ENCODE assay signal across 8 cellular contexts in genomic region chr2:177393381-177393780, GRCh38. TPM values are rescaled to one million over a fixed set of nuclear protein-coding genes. Genes with fewer than 3 reads are reported as not detected.
DNase-seq lines count a peak whose midpoint lies in the region; ATAC-seq, FAIRE-seq and TF ChIP-seq lines count a peak whose summit lies in the region.

No MANE protein-coding gene starts in this region.

- intact Hi-C loops in CD4-positive, alpha-beta T cell (cut with DNase I, micrococcal nuclease): loop anchor here (5.0 to 10.0 kb wide), 4 partner anchors 126 to 229 kb away; partner anchors contain the start of gene NFE2L2 (in 1 of the 2)
- intact Hi-C loops in ascending aorta (cut with DNase I) (loop anchor here (5.0 kb wide), 1 partner anchor 231 kb away; no protein-coding TSS in a partner anchor), left lung (cut with DNase I) (no loop called here)

- ATAC-seq in CD4-positive, alpha-beta T cell (ENCODE audit: poor library complexity): peak; percentile 31
- no peak for ATAC-seq in left lung
- ATAC-seq in HG02885 (IDR thresholded peaks at IDR 0.05; ENCODE audit: poor library complexity, unreplicated experiment): no peak

- peaks cover 17% of the 10 kb centered on the region for H3K36me3 Mint-ChIP-seq in CD4-positive, alpha-beta T cell (ENCODE audit: low read depth)

- no peaks in the 10 kb centered on the region for H3K9me3 Mint-ChIP-seq in CD4-positive, alpha-beta T cell

- H3K36me3 ChIP-seq in ascending aorta (no peaks in the 10 kb centered on the region), left lung (no peaks in the 10 kb centered on the region), thymus (ENCODE audit: control insufficient read depth, insufficient read depth) (no peaks in the 10 kb centered on the region)

- H3K4me3 ChIP-seq in Jurkat, Clone E6-1 (ENCODE audit: low read length): peak overlapping the region; percentile 89
- peak overlapping the region; percentile 75 to 76 for H3K4me3 ChIP-seq in ascending aorta
- peak overlapping the region; percentile 87 to 93 for H3K4me3 ChIP-seq in left lung
- H3K4me3 ChIP-seq in thymus (ENCODE audit: low read length): peak overlapping the region; percentile 64

- no peaks in the 10 kb centered on the region for H3K27me3 ChIP-seq in CD4-positive, alpha-beta T cell (ENCODE audit: control insufficient read depth, insufficient read depth, low read length)
- H3K27me3 ChIP-seq in ascending aorta (no peaks in the 10 kb centered on the region), left lung (no peaks in the 10 kb centered on the region), thymus (ENCODE audit: control insufficient read depth, insufficient read depth) (no peaks in the 10 kb centered on the region)

- peak overlapping the region; percentile 94 for H3K4me3 Mint-ChIP-seq in CD4-positive, alpha-beta T cell

- no peak overlapping the region for H3K27ac ChIP-seq in CD4-positive, alpha-beta T cell (ENCODE audit: low read depth, low read length)
- H3K27ac ChIP-seq in ascending aorta (peak overlapping the region; percentile 44 to 56), left lung (peak overlapping the region; percentile 76 to 88), thymus (ENCODE audit: low read depth) (no peak overlapping the region)

- no peak for TF ChIP-seq CTCF in CD4-positive, alpha-beta T cell (IDR thresholded peaks at IDR 0.05)
- TF ChIP-seq CTCF in ascending aorta (IDR thresholded peaks at IDR 0.05) (no peak), left lung (IDR thresholded peaks at IDR 0.05) (no peak)

- H3K9me3 ChIP-seq in CD4-positive, alpha-beta T cell (ENCODE audit: control insufficient read depth, low read length): no peaks in the 10 kb centered on the region
- H3K9me3 ChIP-seq in ascending aorta (no peaks in the 10 kb centered on the region), left lung (no peaks in the 10 kb centered on the region), thymus (ENCODE audit: control insufficient read depth) (no peaks in the 10 kb centered on the region)

- H3K27ac Mint-ChIP-seq in CD4-positive, alpha-beta T cell: peak overlapping the region; percentile 80

- peaks cover 0 to 6% of the 10 kb centered on the region in 2 donors for H3K4me1 ChIP-seq in ascending aorta
- peaks cover 6 to 61% of the 10 kb centered on the region in 2 donors for H3K4me1 ChIP-seq in left lung
- H3K4me1 ChIP-seq in thymus (ENCODE audit: control insufficient read depth, insufficient read depth, low read length): peaks cover 10% of the 10 kb centered on the region

- H3K4me1 Mint-ChIP-seq in CD4-positive, alpha-beta T cell (ENCODE audit: low read depth): peaks cover 74% of the 10 kb centered on the region

- no peaks in the 10 kb centered on the region for H3K27me3 Mint-ChIP-seq in CD4-positive, alpha-beta T cell

- FAIRE-seq in frontal cortex (lab: Jason Lieb, UNC): no peak

- CTCF ChIA-PET in CD4-positive, alpha-beta T cell (lab: Charles Lee): interaction anchor here (1.2 to 1.6 kb wide), 3 partner anchors 22 to 229 kb away, joined by 3 to 9 read pairs (median 4); no protein-coding TSS in a partner anchor

- WGBS in thymus: 29% methylated on average over 6 of the region's 6 CpGs

- POLR2A ChIA-PET in CD4-positive, alpha-beta T cell (lab: Charles Lee): interaction anchor here (0.6 to 4.0 kb wide), 9 partner anchors 12 to 1126 kb away, joined by 3 to 63 read pairs (median 4); partner anchors contain the start of gene NFE2L2

- DNase-seq in CD4-positive, alpha-beta T cell: no peak
- DNase-seq in Jurkat, Clone E6-1 (ENCODE audit: low read depth, low spot score): peak; percentile 29
- DNase-seq in ascending aorta (ENCODE audit: low spot score in 2 of 2): no peak
- DNase-seq in left lung: no peak
- DNase-seq in frontal cortex (ENCODE audit: low spot score in 2 of 2): no peak
- DNase-seq in H4 (ENCODE audit: low spot score): no peak

RNA-seq across cellular contexts. Expression of gene AGPS, which starts 0.8 kb away (rescaled TPM):
- 10 to 100 TPM; 21.5 to 23.9 TPM for total RNA-seq in CD4-positive, alpha-beta T cell
- polyA plus RNA-seq in Jurkat, Clone E6-1 (2012; ENCODE audit: insufficient read depth, insufficient read length): 40.8 TPM
- total RNA-seq in ascending aorta (15.9 TPM), left lung (10 to 100 TPM; 41.6 to 50.2 TPM), frontal cortex (55.8 TPM)
- polyA plus RNA-seq in thymus: 9.6 TPM
- 52.6 and 54.8 TPM in 2 replicates for total RNA-seq in H4 (2014; rRNA removed; shearing (Covaris generic))

Comparison
In these comparisons a context has a peak if more than half of its experiments do, and no peak if none do; other contexts are left out.
1. H3K27ac ChIP-seq: peak in ascending aorta (2 of 2) and left lung (2 of 2); none in CD4-positive, alpha-beta T cell (single experiment) and thymus (single experiment).
2. intact Hi-C loops: an anchor here in CD4-positive, alpha-beta T cell (5.0 to 10.0 kb wide) and ascending aorta (5.0 kb wide); none called in left lung.
3. Peak in every context shown above with its lines, with median percentiles within 50 percentile points of each other: H3K4me3 ChIP-seq.